Comparison of ENCODE assay signal across 20 cellular contexts in the genomic region with DNA sequence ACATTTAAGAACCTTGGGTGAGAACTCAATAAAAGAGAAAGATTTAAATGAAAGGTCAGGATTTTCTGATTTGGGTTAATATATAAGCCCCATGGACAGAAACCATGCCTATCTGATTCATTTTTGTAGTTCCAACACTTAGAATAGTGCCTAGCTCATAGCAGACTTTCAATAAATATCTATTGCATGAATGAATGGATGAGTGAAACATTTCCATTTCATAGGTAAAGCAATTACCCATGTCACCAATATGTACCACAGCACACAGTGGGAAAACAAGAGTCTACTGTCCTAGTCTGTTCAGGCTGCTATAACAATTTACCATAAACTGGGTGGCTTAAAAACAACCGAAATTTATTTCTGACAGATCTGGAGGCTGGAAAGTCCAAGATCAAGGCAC.
DNase-seq lines count a peak whose midpoint lies in the region; ATAC-seq, FAIRE-seq and TF ChIP-seq lines count a peak whose summit lies in the region.
"Had no signal": no experiment of that assay in that cellular context is flagged by ENCODE, and none has a peak within 500 bp of the region (broad histone marks: within the 10 kb centered on the region; RNA-seq: fewer than 3 reads in every experiment).

No MANE protein-coding gene starts in this region.

- 6% methylated on average over 1 of the region's 1 CpG for WGBS in GM12878 (ENCODE audit: insufficient coverage, insufficient replicate concordance, low lambda C conversion rate, missing lambda C conversion rate)
- whole genome bisulfite sequencing in psoas muscle, 3 donors, result 82 to 93% (median 83%) methylated on average over 1 of the region's 1 CpG

- no peak for FAIRE-seq in GM12878 (lab: Jason Lieb, UNC)
- FAIRE-seq: GM12891, small intestine had no signal

- peak; percentile 66 for ATAC-seq in GM19035 (IDR thresholded peaks at IDR 0.05; ENCODE audit: unreplicated experiment)
- peak; percentile 57 for ATAC-seq in HG02623 (IDR thresholded peaks at IDR 0.05; ENCODE audit: unreplicated experiment)
- peak; percentile 77 for ATAC-seq in HG03175 (IDR thresholded peaks at IDR 0.05; ENCODE audit: unreplicated experiment)
- peak; percentile 87 for ATAC-seq in GM12878
- ATAC-seq in psoas muscle, result no peak
- ATAC-seq: activated naive CD8-positive, alpha-beta T cell treated with anti-CD3 and anti-CD28 coated beads, Interleukin-2, amount 50 U/mL, for 24 hours; CD8-positive, alpha-beta T cell; left ventricle myocardium superior had no signal

- H3K9me3 ChIP-seq in GM12878 (replicated peaks; ENCODE audit: control insufficient read depth, insufficient read depth, low read length), result no peaks in the 10 kb centered on the region
- no peaks in the 10 kb centered on the region for H3K9me3 ChIP-seq in psoas muscle
- H3K9me3 ChIP-seq: colonic mucosa, prostate gland, stomach had no signal

- CTCF ChIA-PET in GM12878 (lab: Yijun Ruan, JAX), result interaction anchor here (1.4 kb wide), 1 partner anchor 8 kb away, joined by 3 read pairs; no protein-coding TSS in a partner anchor

- BruUV-seq in GM12878 (replicated peaks; lab: Mats Ljungman, UMichigan), result no TSS peak

- H3K4me2 ChIP-seq in GM12878 (ENCODE audit: control insufficient read depth, insufficient read depth), result no peak overlapping the region
- H3K4me2 ChIP-seq: neural progenitor cell had no signal

- intact Hi-C loops in GM12878 (cut with micrococcal nuclease; ENCODE audit: unreplicated experiment), result loop anchor here (1.0 kb wide), 1 partner anchor 39 kb away; no protein-coding TSS in a partner anchor
- intact Hi-C loops in psoas muscle (cut with DNase I), result no loop called here

- H3K9ac ChIP-seq in GM12878 (ENCODE audit: control insufficient read depth, insufficient read depth, low read length), result no peak overlapping the region
- H3K9ac ChIP-seq: neural progenitor cell had no signal

- no peak for DNase-seq in GM12878 (ENCODE audit: low read depth, low spot score)
- DNase-seq in NCI-H1694 (lab: John Stamatoyannopoulos, UW), result no peak
- no peak for DNase-seq in cortex of kidney (lab: John Stamatoyannopoulos, UW)
- DNase-seq in psoas muscle, result no peak
- DNase-seq in NCI-H1417 treated with DMSO at 0.1 percent for 48 hours (lab: John Stamatoyannopoulos, UW), result no peak
- DNase-seq: activated CD4-positive, CD25-positive, alpha-beta regulatory T cell treated with anti-CD3 and anti-CD28 coated beads, Interleukin-2, amount 50 U/mL, for 72 hours; activated naive CD8-positive, alpha-beta T cell treated with anti-CD3 and anti-CD28 coated beads, Interleukin-2, amount 50 U/mL, for 24 hours; CD8-positive, alpha-beta T cell; colonic mucosa; left ventricle myocardium superior; NCI-H446 treated with DMSO at 0.1 percent for 48 hours; small intestine; stimulated activated CD4-positive, alpha-beta T cell treated with anti-CD3 and anti-CD28 coated beads, Interleukin-2, amount 100 ng/mL, for 48 hours; stomach had no signal

- no peak for TF ChIP-seq CTCF in GM12878 (IDR thresholded peaks at IDR 0.05 in 2 of 3, conservative IDR thresholded peaks at IDR 0.05 in 1 of 3; ENCODE audit: control insufficient read depth in 2 of 3, extremely low read depth in 1 of 3, insufficient read depth in 1 of 3, low read depth in 3 of 3, low read length in 3 of 3)
- no peak for TF ChIP-seq CTCF in psoas muscle (IDR thresholded peaks at IDR 0.05)

- no peaks in the 10 kb centered on the region for H3K79me2 ChIP-seq in GM12878 (ENCODE audit: control insufficient read depth, insufficient read depth, low read length)

- H3K27me3 ChIP-seq in GM12878 (replicated peaks in 1 of 2; ENCODE audit: control insufficient read depth in 2 of 2, insufficient read depth in 2 of 2, low read length in 1 of 2), result no peaks in the 10 kb centered on the region; a peak in 1 of 4 replicates
- H3K27me3 ChIP-seq in psoas muscle (ENCODE audit: insufficient read depth in 3 of 3, low read length in 2 of 3), result no peaks in the 10 kb centered on the region
- H3K27me3 ChIP-seq: colonic mucosa, neural progenitor cell, stomach had no signal

- no peak for TF ChIP-seq POLR2A in GM12878 (IDR thresholded peaks at IDR 0.05; ENCODE audit: low read depth, low read length)

- H4K20me1 ChIP-seq in GM12878 (ENCODE audit: control insufficient read depth, insufficient read depth), result no peaks in the 10 kb centered on the region

- no peak overlapping the region for H2AFZ ChIP-seq in GM12878 (ENCODE audit: control insufficient read depth, low read depth, low read length)
- H2AFZ ChIP-seq: neural progenitor cell had no signal

- TF ChIP-seq RAD21 in GM12878 (IDR thresholded peaks at IDR 0.05; ENCODE audit: insufficient read depth, low read depth, low read length), result no peak

- SMC1A ChIA-PET in GM12878 (lab: Charles Lee; ENCODE audit: uncharacterized antibody, unreplicated experiment), result interaction anchor here (1.0 to 3.9 kb wide), 7 partner anchors 8 to 202 kb away, joined by 3 to 23 read pairs (median 3); no protein-coding TSS in a partner anchor

- in situ Hi-C loops in GM12878 (cut with MboI), result no loop called here

- TF ChIP-seq EP300 in GM12878 (IDR thresholded peaks at IDR 0.05; ENCODE audit: borderline replicate concordance in 1 of 2, control insufficient read depth in 1 of 2, low read depth in 2 of 2, low read length in 2 of 2), result peak in 1 of 2 experiments; percentile 29; a peak in 1 of 4 replicates

- no peak overlapping the region for H3K4me3 ChIP-seq in GM12878
- no peak overlapping the region for H3K4me3 ChIP-seq in psoas muscle
- H3K4me3 ChIP-seq: colonic mucosa, neural progenitor cell, prostate gland, stomach had no signal

- POLR2A ChIA-PET in GM12878 (lab: Charles Lee), result interaction anchor here (0.6 to 3.0 kb wide), 2 partner anchors 12 to 47 kb away, joined by 3 to 11 read pairs; no protein-coding TSS in a partner anchor

- no peak overlapping the region for H3K27ac ChIP-seq in GM12878 (ENCODE audit: control insufficient read depth, insufficient read depth)
- no peak overlapping the region for H3K27ac ChIP-seq in psoas muscle
- H3K27ac ChIP-seq: colonic mucosa, neural progenitor cell, prostate gland, stomach had no signal

- RAD21 ChIA-PET in GM12878 (lab: Charles Lee; ENCODE audit: unreplicated experiment), result interaction anchor here (0.5 to 1.1 kb wide), 2 partner anchors 62 to 480 kb away, joined by 3 to 5 read pairs; no protein-coding TSS in a partner anchor

- H3K4me1 ChIP-seq in GM12878 (ENCODE audit: control insufficient read depth, insufficient read depth, low read length), result no peaks in the 10 kb centered on the region
- H3K4me1 ChIP-seq in psoas muscle, result no peaks in the 10 kb centered on the region
- H3K4me1 ChIP-seq: colonic mucosa, prostate gland, stomach had no signal

- H3K36me3 ChIP-seq in GM12878 (ENCODE audit: control insufficient read depth in 2 of 2, insufficient read depth in 2 of 2, low read length in 1 of 2) (no peaks in the 10 kb centered on the region), psoas muscle (ENCODE audit: insufficient read depth in 1 of 2, low read depth in 1 of 2) (no peaks in the 10 kb centered on the region)
- H3K36me3 ChIP-seq: colonic mucosa, neural progenitor cell, prostate gland, stomach had no signal

TF ChIP-seq in GM12878, 131 proteins besides CTCF, POLR2A, EP300 and RAD21 (continues in another document):
- TF ChIP-seq, protein P1, sequence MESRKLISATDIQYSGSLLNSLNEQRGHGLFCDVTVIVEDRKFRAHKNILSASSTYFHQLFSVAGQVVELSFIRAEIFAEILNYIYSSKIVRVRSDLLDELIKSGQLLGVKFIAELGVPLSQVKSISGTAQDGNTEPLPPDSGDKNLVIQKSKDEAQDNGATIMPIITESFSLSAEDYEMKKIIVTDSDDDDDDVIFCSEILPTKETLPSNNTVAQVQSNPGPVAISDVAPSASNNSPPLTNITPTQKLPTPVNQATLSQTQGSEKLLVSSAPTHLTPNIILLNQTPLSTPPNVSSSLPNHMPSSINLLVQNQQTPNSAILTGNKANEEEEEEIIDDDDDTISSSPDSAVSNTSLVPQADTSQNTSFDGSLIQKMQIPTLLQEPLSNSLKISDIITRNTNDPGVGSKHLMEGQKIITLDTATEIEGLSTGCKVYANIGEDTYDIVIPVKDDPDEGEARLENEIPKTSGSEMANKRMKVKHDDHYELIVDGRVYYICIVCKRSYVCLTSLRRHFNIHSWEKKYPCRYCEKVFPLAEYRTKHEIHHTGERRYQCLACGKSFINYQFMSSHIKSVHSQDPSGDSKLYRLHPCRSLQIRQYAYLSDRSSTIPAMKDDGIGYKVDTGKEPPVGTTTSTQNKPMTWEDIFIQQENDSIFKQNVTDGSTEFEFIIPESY (IDR thresholded peaks at IDR 0.05), result no peak
- TF ChIP-seq, protein P2, sequence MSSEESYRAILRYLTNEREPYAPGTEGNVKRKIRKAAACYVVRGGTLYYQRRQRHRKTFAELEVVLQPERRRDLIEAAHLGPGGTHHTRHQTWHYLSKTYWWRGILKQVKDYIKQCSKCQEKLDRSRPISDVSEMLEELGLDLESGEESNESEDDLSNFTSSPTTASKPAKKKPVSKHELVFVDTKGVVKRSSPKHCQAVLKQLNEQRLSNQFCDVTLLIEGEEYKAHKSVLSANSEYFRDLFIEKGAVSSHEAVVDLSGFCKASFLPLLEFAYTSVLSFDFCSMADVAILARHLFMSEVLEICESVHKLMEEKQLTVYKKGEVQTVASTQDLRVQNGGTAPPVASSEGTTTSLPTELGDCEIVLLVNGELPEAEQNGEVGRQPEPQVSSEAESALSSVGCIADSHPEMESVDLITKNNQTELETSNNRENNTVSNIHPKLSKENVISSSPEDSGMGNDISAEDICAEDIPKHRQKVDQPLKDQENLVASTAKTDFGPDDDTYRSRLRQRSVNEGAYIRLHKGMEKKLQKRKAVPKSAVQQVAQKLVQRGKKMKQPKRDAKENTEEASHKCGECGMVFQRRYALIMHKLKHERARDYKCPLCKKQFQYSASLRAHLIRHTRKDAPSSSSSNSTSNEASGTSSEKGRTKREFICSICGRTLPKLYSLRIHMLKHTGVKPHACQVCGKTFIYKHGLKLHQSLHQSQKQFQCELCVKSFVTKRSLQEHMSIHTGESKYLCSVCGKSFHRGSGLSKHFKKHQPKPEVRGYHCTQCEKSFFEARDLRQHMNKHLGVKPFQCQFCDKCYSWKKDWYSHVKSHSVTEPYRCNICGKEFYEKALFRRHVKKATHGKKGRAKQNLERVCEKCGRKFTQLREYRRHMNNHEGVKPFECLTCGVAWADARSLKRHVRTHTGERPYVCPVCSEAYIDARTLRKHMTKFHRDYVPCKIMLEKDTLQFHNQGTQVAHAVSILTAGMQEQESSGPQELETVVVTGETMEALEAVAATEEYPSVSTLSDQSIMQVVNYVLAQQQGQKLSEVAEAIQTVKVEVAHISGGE (CRISPR knock-in tag; IDR thresholded peaks at IDR 0.05), result no peak
- TF ChIP-seq SIX5 (IDR thresholded peaks at IDR 0.05; ENCODE audit: low read depth, low read length, severe bottlenecking) (no peak), IKZF2 (IDR thresholded peaks at IDR 0.05) (peak in 1 of 2 experiments; percentile 21; a peak in 1 of 4 replicates), RAD51 (IDR thresholded peaks at IDR 0.05) (no peak), SIN3A (IDR thresholded peaks at IDR 0.05; ENCODE audit: low read depth, low read length) (no peak), NR2C1 (IDR thresholded peaks at IDR 0.05) (no peak), KAT2A (conservative IDR thresholded peaks at IDR 0.05; ENCODE audit: control insufficient read depth, low read depth, low read length) (no peak)

Comparison
In these comparisons a context has a peak if more than half of its experiments do, and no peak if none do; other contexts are left out.
1. ATAC-seq: peak in GM19035 (single experiment), HG02623 (single experiment), HG03175 (single experiment) and GM12878 (single experiment); none in psoas muscle (0 of 4).